16 cellular contexts compared by ENCODE assay signal in genomic region chr1:221217029-221217428, GRCh38.
DNase-seq lines count a peak whose midpoint lies in the region; ATAC-seq and TF ChIP-seq lines count a peak whose summit lies in the region.
"Had no signal": no experiment of that assay in that cellular context is flagged by ENCODE, and none has a peak within 500 bp of the region (broad histone marks: within the 10 kb centered on the region; RNA-seq: fewer than 3 reads in every experiment).

No MANE protein-coding gene starts in this region.

- no peaks in the 10 kb centered on the region for H3K9me3 Mint-ChIP-seq in endothelial cell (ENCODE audit: unreplicated experiment)

- no peak for TF ChIP-seq CTCF in endothelial cell (IDR thresholded peaks at IDR 0.05; ENCODE audit: unreplicated experiment)
- TF ChIP-seq CTCF in WERI-Rb-1 (IDR thresholded peaks at IDR 0.05; ENCODE audit: low read depth, low read length), result no peak

- no peak for TF ChIP-seq POLR2A in GM18505 (IDR thresholded peaks at IDR 0.05; ENCODE audit: borderline replicate concordance, extremely low read depth, insufficient read depth, insufficient read length)

- H3K27ac ChIP-seq in ACC112 (ENCODE audit: low read depth, low read length) (no peak overlapping the region), WERI-Rb-1 (no peak overlapping the region)
- H3K27ac ChIP-seq: transverse colon had no signal

- H3K4me1 Mint-ChIP-seq in endothelial cell (ENCODE audit: unreplicated experiment), result no peaks in the 10 kb centered on the region

- H3K27me3 ChIP-seq in ACC112 (ENCODE audit: insufficient read depth, low read length) (no peaks in the 10 kb centered on the region), WERI-Rb-1 (ENCODE audit: insufficient read depth, low read depth, severe bottlenecking) (no peaks in the 10 kb centered on the region)
- H3K27me3 ChIP-seq: transverse colon had no signal

- DNase-seq in HT-29 (ENCODE audit: low spot score) (peak; percentile 8), dermis blood vessel endothelial cell (peak; percentile 97), kidney glomerular epithelial cell (lab: John Stamatoyannopoulos, UW) (peak; percentile 38), endothelial cell (ENCODE audit: low spot score) (no peak), WERI-Rb-1 (no peak)
- DNase-seq: activated CD8-positive, alpha-beta T cell treated with anti-CD3 and anti-CD28 coated beads for 36 hours; activated effector memory CD4-positive, alpha-beta T cell treated with Interleukin-2 at 50 U/mL for 16 hours; central memory CD4-positive, alpha-beta T cell; mesendoderm; NCI-H187; NCI-H526 treated with DMSO at 0.1 percent for 48 hours; SHP77 treated with DMSO at 0.1 percent for 48 hours; transverse colon had no signal

- H2AFZ ChIP-seq in ACC112 (ENCODE audit: low read length, unreplicated experiment), result peak overlapping the region; percentile 32

- no peaks in the 10 kb centered on the region for H3K36me3 ChIP-seq in ACC112 (ENCODE audit: insufficient read depth, low read length)
- no peaks in the 10 kb centered on the region for H3K36me3 ChIP-seq in WERI-Rb-1
- H3K36me3 ChIP-seq: transverse colon had no signal

- H3K79me2 ChIP-seq in ACC112 (ENCODE audit: control insufficient read depth, insufficient read depth, low read length, unreplicated experiment), result no peaks in the 10 kb centered on the region

- H3K4me3 Mint-ChIP-seq in endothelial cell (ENCODE audit: unreplicated experiment), result no peak overlapping the region
- H3K4me3 Mint-ChIP-seq: activated CD8-positive, alpha-beta T cell treated with anti-CD3 and anti-CD28 coated beads for 36 hours had no signal

- no peaks in the 10 kb centered on the region for H3K9me3 ChIP-seq in WERI-Rb-1 (ENCODE audit: severe bottlenecking)
- H3K9me3 ChIP-seq: transverse colon had no signal

- ATAC-seq in GM18907 (IDR thresholded peaks at IDR 0.05; ENCODE audit: unreplicated experiment) (no peak), GM18505 (IDR thresholded peaks at IDR 0.05; ENCODE audit: unreplicated experiment) (no peak)
- ATAC-seq: activated CD8-positive, alpha-beta T cell treated with anti-CD3 and anti-CD28 coated beads for 36 hours had no signal

- H3K4me3 ChIP-seq in ACC112 (ENCODE audit: low read depth, low read length) (no peak overlapping the region), WERI-Rb-1 (ENCODE audit: low read depth, low read length) (no peak overlapping the region)
- H3K4me3 ChIP-seq: transverse colon had no signal

- H3K27me3 Mint-ChIP-seq in endothelial cell (ENCODE audit: unreplicated experiment), result peaks cover 4% of the 10 kb centered on the region
- H3K27me3 Mint-ChIP-seq: activated CD8-positive, alpha-beta T cell treated with anti-CD3 and anti-CD28 coated beads for 36 hours had no signal

- no peaks in the 10 kb centered on the region for H3K36me3 Mint-ChIP-seq in endothelial cell (ENCODE audit: low read depth, unreplicated experiment)

- no peak overlapping the region for H3K27ac Mint-ChIP-seq in endothelial cell (ENCODE audit: unreplicated experiment)
- H3K27ac Mint-ChIP-seq: activated CD8-positive, alpha-beta T cell treated with anti-CD3 and anti-CD28 coated beads for 36 hours had no signal

- H3K4me1 ChIP-seq in ACC112 (ENCODE audit: control insufficient read depth, insufficient read depth, low read length, unreplicated experiment), result peaks cover 9% of the 10 kb centered on the region
- H3K4me1 ChIP-seq: transverse colon had no signal

Comparison
In these comparisons a context has a peak if more than half of its experiments do, and no peak if none do; other contexts are left out.
1. DNase-seq: peak in HT-29 (single experiment), dermis blood vessel endothelial cell (single experiment) and kidney glomerular epithelial cell (single experiment); none in endothelial cell (single experiment) and WERI-Rb-1 (single experiment).